In genomic region chr19:3520166-3521103, GRCh38 we compare ENCODE assay signal across 1 cellular context.
TF ChIP-seq lines count a peak whose summit lies in the region.

No MANE protein-coding gene starts in this region.

TF ChIP-seq in K562, 482 proteins besides CTCF, POLR2A, EP300 and RAD21 (continued from another document):
- TF ChIP-seq VEZF1 (CRISPR knock-in tag; IDR thresholded peaks at IDR 0.05) (peak; percentile 51; the same call in 1 of the 2 replicates), POLR2H (tag; IDR thresholded peaks at IDR 0.05; ENCODE audit: low read depth) (no peak), SFPQ (IDR thresholded peaks at IDR 0.05; ENCODE audit: low read depth, low read length) (no peak), RFX1 (IDR thresholded peaks at IDR 0.05) (no peak), MCM2 (IDR thresholded peaks at IDR 0.05; ENCODE audit: low read depth) (no peak), SETDB1 (IDR thresholded peaks at IDR 0.05; ENCODE audit: low read length) (no peak), NCOA4 (IDR thresholded peaks at IDR 0.05; ENCODE audit: partially characterized antibody) (no peak), SMARCA4 (IDR thresholded peaks at IDR 0.05) (peak; percentile 64), MEF2A (IDR thresholded peaks at IDR 0.05; ENCODE audit: control insufficient read depth, low read depth, low read length) (no peak), CREM (IDR thresholded peaks at IDR 0.05; ENCODE audit: low read depth) (peak; percentile 87; the same call in 1 of the 2 replicates), RBM17 (IDR thresholded peaks at IDR 0.05; ENCODE audit: borderline replicate concordance, low read depth, low read length) (no peak), ZNF592 (IDR thresholded peaks at IDR 0.05) (peak; percentile 98), HDAC3 (IDR thresholded peaks at IDR 0.05; ENCODE audit: borderline replicate concordance, partially characterized antibody) (peak; percentile 46), FOSL1 (tag; conservative IDR thresholded peaks at IDR 0.05) (peak; percentile 80), DEAF1 (CRISPR knock-in tag; IDR thresholded peaks at IDR 0.05) (no peak), ZNF77 (CRISPR knock-in tag; IDR thresholded peaks at IDR 0.05) (no peak), STAG1 (CRISPR knock-in tag; IDR thresholded peaks at IDR 0.05; ENCODE audit: borderline replicate concordance) (peak; percentile 50; the same call in 1 of the 2 replicates), ZEB2 (IDR thresholded peaks at IDR 0.05) (peak; percentile 97), AFF1 (IDR thresholded peaks at IDR 0.05; ENCODE audit: low read depth in 1 of 2, partially characterized antibody in 2 of 2) (peak in 1 of 2 experiments; percentile 27), ZNF696 (CRISPR knock-in tag; conservative IDR thresholded peaks at IDR 0.05) (no peak), ZNF239 (CRISPR knock-in tag; IDR thresholded peaks at IDR 0.05) (no peak)
